ENCODE assay signal across 8 cellular contexts in the genomic region with DNA sequence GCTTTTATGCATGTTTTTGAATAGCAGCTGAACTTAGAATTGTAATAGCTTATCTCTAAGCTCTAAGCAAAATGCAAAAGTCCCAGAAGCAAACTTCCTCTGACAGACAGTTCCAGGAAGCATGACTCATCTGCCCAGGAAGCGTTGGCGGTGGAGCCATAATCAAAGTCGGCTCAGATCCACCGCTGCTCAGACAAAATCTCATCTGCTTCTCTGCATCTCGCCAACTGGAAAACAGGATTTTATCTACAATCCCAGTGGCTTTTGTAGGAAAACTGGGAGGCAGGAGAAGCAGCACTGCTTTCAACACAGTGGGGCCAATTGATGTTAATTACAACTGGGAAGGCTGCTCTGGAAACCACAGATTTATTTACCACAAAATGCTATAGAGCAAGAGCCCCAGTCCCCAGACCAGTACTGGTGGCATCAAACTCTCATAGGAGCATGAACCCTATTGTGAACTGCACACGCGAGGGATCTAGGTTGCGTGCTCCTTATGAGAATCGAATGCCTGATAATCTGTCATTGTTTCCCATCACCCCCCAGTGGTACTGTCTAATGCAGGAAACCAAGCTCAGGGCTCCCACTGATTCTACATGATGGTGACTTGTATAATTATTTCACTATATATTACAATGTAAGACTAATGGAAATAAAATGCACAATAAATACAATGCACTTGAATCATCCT.
DNase-seq lines count a peak whose midpoint lies in the region; TF ChIP-seq lines count a peak whose summit lies in the region.

No MANE protein-coding gene starts in this region.

- H3K36me3 Mint-ChIP-seq in mesothelial cell of epicardium: no peaks in the 10 kb centered on the region

- in situ Hi-C loops in KBM-7 (cut with MboI; ENCODE audit: low pct_unique_long_range_greater_than_20kb, low sequenced_read_pairs): no loop called here

- H3K4me3 Mint-ChIP-seq in mesothelial cell of epicardium: no peak overlapping the region

- no peaks in the 10 kb centered on the region for H3K9me3 Mint-ChIP-seq in mesothelial cell of epicardium

- H3K4me1 Mint-ChIP-seq in mesothelial cell of epicardium: peaks cover 25% of the 10 kb centered on the region

- H3K27ac Mint-ChIP-seq in mesothelial cell of epicardium: peak overlapping the region; percentile 80

- DNase-seq in Ammon's horn (ENCODE audit: low spot score) (peak; percentile 79), KBM-7 (peak; percentile 73), dedifferentiated amniotic fluid mesenchymal stem cell (ENCODE audit: extremely low spot score) (peak; percentile 77), mesothelial cell of epicardium (ENCODE audit: low spot score in 2 of 2, unreplicated experiment in 2 of 2) (no peak), NCI-H2227 (lab: John Stamatoyannopoulos, UW; ENCODE audit: unreplicated experiment) (no peak), HuH-7.5 (ENCODE audit: low spot score) (no peak)
- DNase-seq in activated CD4-positive, alpha-beta T cell treated with anti-CD3 and anti-CD28 coated beads, Interleukin-2, amount 50 U/mL, for 1 hour: peak; percentile 67
- DNase-seq in stimulated activated CD8-positive, alpha-beta memory T cell treated with anti-CD3 and anti-CD28 coated beads, Interleukin-15, amount 100 ng/mL, for 4 hours (ENCODE audit: low read depth in 2 of 2): peak; percentile 73 to 86

- TF ChIP-seq CTCF in mesothelial cell of epicardium (IDR thresholded peaks at IDR 0.05; ENCODE audit: unreplicated experiment): no peak

- H3K27me3 Mint-ChIP-seq in mesothelial cell of epicardium (ENCODE audit: low read depth): no peaks in the 10 kb centered on the region

Comparison
In these comparisons a context has a peak if more than half of its experiments do, and no peak if none do; other contexts are left out.
1. DNase-seq: peak in Ammon's horn (single experiment), KBM-7 (single experiment), activated CD4-positive, alpha-beta T cell treated with anti-CD3 and anti-CD28 coated beads, Interleukin-2, amount 50 U/mL, for 1 hour (single experiment), dedifferentiated amniotic fluid mesenchymal stem cell (single experiment) and stimulated activated CD8-positive, alpha-beta memory T cell treated with anti-CD3 and anti-CD28 coated beads, Interleukin-15, amount 100 ng/mL, for 4 hours (2 of 2); none in mesothelial cell of epicardium (0 of 2), NCI-H2227 (single experiment) and HuH-7.5 (single experiment).